Comparison of ENCODE assay signal across 1 cellular context in genomic region chr13:40181203-40181845, GRCh38.
TF ChIP-seq lines count a peak whose summit lies in the region.

No MANE protein-coding gene starts in this region.

TF ChIP-seq in IMR-90, 13 proteins besides CTCF, POLR2A, EP300 and RAD21:
- TF ChIP-seq CEBPB (IDR thresholded peaks at IDR 0.05; ENCODE audit: low read depth, low read length) (no peak), USF2 (IDR thresholded peaks at IDR 0.05; ENCODE audit: low read depth, low read length) (no peak), FOS (IDR thresholded peaks at IDR 0.05; ENCODE audit: low read depth, low read length) (no peak), CHD1 (IDR thresholded peaks at IDR 0.05; ENCODE audit: low read depth, low read length) (no peak), ELK1 (IDR thresholded peaks at IDR 0.05; ENCODE audit: borderline replicate concordance, low read depth, low read length) (no peak), MXI1 (IDR thresholded peaks at IDR 0.05; ENCODE audit: borderline replicate concordance, low read depth, low read length) (no peak), MAZ (IDR thresholded peaks at IDR 0.05; ENCODE audit: borderline replicate concordance, low read depth, low read length) (no peak), RCOR1 (IDR thresholded peaks at IDR 0.05; ENCODE audit: insufficient replicate concordance, low read length) (no peak), NFE2L2 (IDR thresholded peaks at IDR 0.05; ENCODE audit: low read depth, low read length) (no peak), SMC3 (IDR thresholded peaks at IDR 0.05; ENCODE audit: low read depth, low read length) (no peak)
